8 cellular contexts compared by ENCODE assay signal in the genomic region with DNA sequence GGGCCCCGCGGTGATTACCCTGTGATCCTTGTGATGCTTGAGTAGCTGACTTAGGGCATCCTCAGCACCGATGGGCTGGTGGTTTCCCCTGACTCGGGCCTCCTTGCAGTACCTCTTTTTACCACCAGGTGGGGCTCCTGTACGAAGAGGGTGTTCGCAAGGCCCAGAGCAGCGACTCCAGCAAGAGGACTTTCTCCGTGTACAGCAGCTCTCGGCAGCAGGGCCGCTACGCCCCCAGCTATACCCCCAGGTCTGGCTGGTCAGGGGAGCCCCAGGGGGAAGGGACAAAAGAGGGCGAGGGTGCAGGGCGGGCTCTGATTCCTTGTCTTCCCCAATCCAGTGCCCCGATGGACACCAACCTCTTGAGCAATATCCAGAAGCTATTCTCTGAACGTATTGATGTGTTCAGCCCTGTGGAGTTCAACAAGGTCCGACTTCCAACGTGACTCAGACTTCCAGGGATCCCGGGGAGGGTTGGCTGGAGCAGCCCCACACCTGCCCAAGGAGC. TPM values are rescaled to one million over a fixed set of nuclear protein-coding genes. Genes with fewer than 3 reads are reported as not detected.
DNase-seq lines count a peak whose midpoint lies in the region; ATAC-seq lines count a peak whose summit lies in the region.

No MANE protein-coding gene starts in this region.

- peaks cover 5% of the 10 kb centered on the region for H3K36me3 Mint-ChIP-seq in activated CD4-positive, alpha-beta memory T cell treated with anti-CD3 and anti-CD28 coated beads for 36 hours

- ATAC-seq in HG03442 (IDR thresholded peaks at IDR 0.05; ENCODE audit: unreplicated experiment): no peak

- intact Hi-C loops in activated CD4-positive, alpha-beta memory T cell treated with anti-CD3 and anti-CD28 coated beads for 36 hours (cut with micrococcal nuclease): loop anchor here (1.0 to 10.0 kb wide), 4 partner anchors 14 to 866 kb away; partner anchors contain the start of genes CAPN1, FKBP2, PPP1R14B and RASGRP2

- POLR2A ChIA-PET in activated CD4-positive, alpha-beta memory T cell treated with anti-CD3 and anti-CD28 coated beads for 36 hours (lab: Charles Lee): interaction anchor here (1.2 to 2.2 kb wide), 4 partner anchors 12 to 72 kb away, joined by 3 to 12 read pairs (median 6); partner anchors contain the start of genes CAPN1, FAU, MRPL49 and SYVN1

- CTCF ChIA-PET in activated CD4-positive, alpha-beta memory T cell treated with anti-CD3 and anti-CD28 coated beads for 36 hours (lab: Charles Lee): interaction anchor here (0.5 to 6.7 kb wide), 25 partner anchors 10 to 300 kb away, joined by 3 to 122 read pairs (median 4); partner anchors contain the start of genes ARL2, CAPN1, CDC42BPG and FAU

- peaks cover 44% of the 10 kb centered on the region for H3K4me1 Mint-ChIP-seq in activated CD4-positive, alpha-beta memory T cell treated with anti-CD3 and anti-CD28 coated beads for 36 hours (ENCODE audit: low read depth)

- H3K4me3 Mint-ChIP-seq in activated CD4-positive, alpha-beta memory T cell treated with anti-CD3 and anti-CD28 coated beads for 36 hours: no peak overlapping the region

- H3K27ac Mint-ChIP-seq in activated CD4-positive, alpha-beta memory T cell treated with anti-CD3 and anti-CD28 coated beads for 36 hours: peak overlapping the region; percentile 23

- no peaks in the 10 kb centered on the region for H3K9me3 Mint-ChIP-seq in activated CD4-positive, alpha-beta memory T cell treated with anti-CD3 and anti-CD28 coated beads for 36 hours

- DNase-seq in DMS 273 (lab: John Stamatoyannopoulos, UW; ENCODE audit: unreplicated experiment) (peak; percentile 91), HT1080 (ENCODE audit: low read depth) (peak; percentile 80), NK-92 (lab: John Stamatoyannopoulos, UW; ENCODE audit: unreplicated experiment) (peak; percentile 54), dermis microvascular lymphatic vessel endothelial cell (ENCODE audit: low read depth in 2 of 2) (peak; percentile 41 to 77), lung microvascular endothelial cell (ENCODE audit: low read depth in 2 of 2) (peak; percentile 77 to 82)
- DNase-seq in activated CD4-positive, alpha-beta memory T cell treated with anti-CD3 and anti-CD28 coated beads for 36 hours: peak; percentile 97
- peak; percentile 75 for DNase-seq in stimulated activated CD8-positive, alpha-beta memory T cell treated with anti-CD3 and anti-CD28 coated beads, Interleukin-12 subunit alpha, Interleukin-12 subunit beta, amount 100 ng/mL, for 24 hours (ENCODE audit: extremely low read depth)

- no peaks in the 10 kb centered on the region for H3K27me3 Mint-ChIP-seq in activated CD4-positive, alpha-beta memory T cell treated with anti-CD3 and anti-CD28 coated beads for 36 hours

RNA-seq across cellular contexts. Expression of gene TM7SF2, which starts 1.3 kb away (rescaled TPM):
- 4.8 and 5.5 TPM in 2 replicates for total RNA-seq in HT1080 (2014; rRNA removed; shearing (Covaris generic))
- polyA plus RNA-seq in HT1080 (2015; cell fraction: cytosol; rRNA removed): 2.5 and 3.4 TPM in 2 replicates
- polyA plus RNA-seq in HT1080 (2015; cell fraction: nucleus; rRNA removed): 52.5 and 61.5 TPM in 2 replicates
- total RNA-seq in activated CD4-positive, alpha-beta memory T cell treated with anti-CD3 and anti-CD28 coated beads for 36 hours: 10 to 100 TPM; 19.2 to 21.0 TPM
- 14.6 and 14.8 TPM in 2 replicates for total RNA-seq in dermis microvascular lymphatic vessel endothelial cell
- 15.3 and 21.4 TPM in 2 replicates for total RNA-seq in lung microvascular endothelial cell

RNA-seq across cellular contexts. Expression of gene ZNHIT2, which starts 7.1 kb away (rescaled TPM):
- total RNA-seq in HT1080 (2014; rRNA removed; shearing (Covaris generic)): 42.9 and 43.6 TPM in 2 replicates
- 27.8 and 29.8 TPM in 2 replicates for polyA plus RNA-seq in HT1080 (2015; cell fraction: cytosol; rRNA removed)
- 23.5 and 30.4 TPM in 2 replicates for polyA plus RNA-seq in HT1080 (2015; cell fraction: nucleus; rRNA removed)
- 1 to 10 TPM; 9.3 to 9.7 TPM for total RNA-seq in activated CD4-positive, alpha-beta memory T cell treated with anti-CD3 and anti-CD28 coated beads for 36 hours
- total RNA-seq in dermis microvascular lymphatic vessel endothelial cell: 6.3 and 7.7 TPM in 2 replicates
- total RNA-seq in lung microvascular endothelial cell: 4.6 and 9.7 TPM in 2 replicates

RNA-seq across cellular contexts. Expression of gene FAU, which starts 11.5 kb away (rescaled TPM):
- 410 and 898 TPM in 2 replicates for total RNA-seq in HT1080 (2014; rRNA removed; shearing (Covaris generic))
- 352 and 407 TPM in 2 replicates for polyA plus RNA-seq in HT1080 (2015; cell fraction: cytosol; rRNA removed)
- polyA plus RNA-seq in HT1080 (2015; cell fraction: nucleus; rRNA removed): 195 TPM in 2 replicates
- 1,000 to 10,000 TPM; 1,138 to 1,149 TPM for total RNA-seq in activated CD4-positive, alpha-beta memory T cell treated with anti-CD3 and anti-CD28 coated beads for 36 hours
- total RNA-seq in dermis microvascular lymphatic vessel endothelial cell (211 and 383 TPM in 2 replicates), lung microvascular endothelial cell (355 and 442 TPM in 2 replicates)

RNA-seq across cellular contexts. Expression of gene MRPL49, which starts 11.7 kb away (rescaled TPM):
- total RNA-seq in HT1080 (2014; rRNA removed; shearing (Covaris generic)): 100 and 124 TPM in 2 replicates
- 64.0 and 69.8 TPM in 2 replicates for polyA plus RNA-seq in HT1080 (2015; cell fraction: cytosol; rRNA removed)
- 42.5 and 47.0 TPM in 2 replicates for polyA plus RNA-seq in HT1080 (2015; cell fraction: nucleus; rRNA removed)
- 10 to 100 TPM; 48.5 to 52.5 TPM for total RNA-seq in activated CD4-positive, alpha-beta memory T cell treated with anti-CD3 and anti-CD28 coated beads for 36 hours
- total RNA-seq in dermis microvascular lymphatic vessel endothelial cell: 42.0 and 50.6 TPM in 2 replicates
- 39.2 and 41.3 TPM in 2 replicates for total RNA-seq in lung microvascular endothelial cell

RNA-seq across cellular contexts. Expression of gene VPS51, which starts 14.4 kb away (rescaled TPM):
- total RNA-seq in HT1080 (2014; rRNA removed; shearing (Covaris generic)): 139 and 163 TPM in 2 replicates
- polyA plus RNA-seq in HT1080 (2015; cell fraction: cytosol; rRNA removed): 98.1 and 119 TPM in 2 replicates
- polyA plus RNA-seq in HT1080 (2015; cell fraction: nucleus; rRNA removed): 145 and 180 TPM in 2 replicates
- 10 to 100 TPM; 97.1 to 99.2 TPM for total RNA-seq in activated CD4-positive, alpha-beta memory T cell treated with anti-CD3 and anti-CD28 coated beads for 36 hours
- 186 and 271 TPM in 2 replicates for total RNA-seq in dermis microvascular lymphatic vessel endothelial cell
- 154 and 265 TPM in 2 replicates for total RNA-seq in lung microvascular endothelial cell
